Comparison of ENCODE assay signal across 21 cellular contexts in the genomic region with DNA sequence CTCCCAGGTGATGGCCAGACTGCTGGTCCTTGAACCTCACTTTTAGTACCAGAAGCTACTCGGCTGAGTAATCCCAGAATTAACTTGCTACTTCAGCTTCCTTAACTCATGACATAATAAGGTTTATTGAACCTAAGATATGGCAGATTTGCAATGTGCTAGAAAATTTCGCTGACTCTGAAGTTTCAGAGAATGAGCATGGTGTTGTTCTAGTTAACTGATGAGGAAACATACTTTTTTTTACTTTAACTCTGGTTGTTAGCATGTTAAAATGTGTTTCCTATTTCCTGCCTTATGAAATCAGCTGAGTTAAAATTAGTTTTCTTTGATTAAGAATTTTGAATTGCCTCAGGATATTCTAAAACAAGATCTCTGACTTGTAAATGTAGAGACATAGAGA. TPM values are rescaled to one million over a fixed set of nuclear protein-coding genes. Genes with fewer than 3 reads are reported as not detected.
DNase-seq lines count a peak whose midpoint lies in the region; ATAC-seq, FAIRE-seq and TF ChIP-seq lines count a peak whose summit lies in the region.
"Had no signal": no experiment of that assay in that cellular context is flagged by ENCODE, and none has a peak within 500 bp of the region (broad histone marks: within the 10 kb centered on the region; RNA-seq: fewer than 3 reads in every experiment).

No MANE protein-coding gene starts in this region.

- H3K79me1 ChIP-seq in IMR-90 (ENCODE audit: low read depth in 1 of 2, low read length in 2 of 2) (no peaks in the 10 kb centered on the region), H1 (ENCODE audit: low read depth, low read length) (no peaks in the 10 kb centered on the region), mesendoderm (ENCODE audit: low read length) (peaks cover 1% of the 10 kb centered on the region)

- no peak overlapping the region for H3K9ac ChIP-seq in IMR-90 (ENCODE audit: low read depth, low read length)
- H3K9ac ChIP-seq in H1 (replicated peaks in 1 of 4; ENCODE audit: extremely low read depth in 1 of 4, low read depth in 3 of 4, low read length in 3 of 4): no peak overlapping the region
- H3K9ac ChIP-seq in mesendoderm (ENCODE audit: low read length): no peak overlapping the region
- H3K9ac ChIP-seq: BLaER1 treated with 17β-estradiol and CSF1 and Interleukin-3, amounts not matched to agents 10 nM and 100 nM had no signal

- ATAC-seq in A549 (no peak), IMR-90 (ENCODE audit: low read depth) (no peak)
- ATAC-seq: GM23338 had no signal

- no peaks in the 10 kb centered on the region for H3K79me2 ChIP-seq in H1 (ENCODE audit: control insufficient read depth in 1 of 2, insufficient read depth in 2 of 2, low read length in 2 of 2)
- H3K79me2 ChIP-seq in mesendoderm (ENCODE audit: control insufficient read depth, insufficient read depth, low read length): no peaks in the 10 kb centered on the region

- H2AK5ac ChIP-seq in IMR-90 (ENCODE audit: low read depth, low read length) (no peak overlapping the region), H1 (ENCODE audit: low read depth, low read length) (no peak overlapping the region), mesendoderm (ENCODE audit: low read length) (no peak overlapping the region)

- FAIRE-seq in A549 (lab: Jason Lieb, UNC) (no peak), H1 (lab: Jason Lieb, UNC) (no peak)
- FAIRE-seq: D721Med, GM18507, H54 had no signal

- H3K9me3 ChIP-seq in A549 (no peaks in the 10 kb centered on the region), IMR-90 (ENCODE audit: control insufficient read depth, insufficient read depth, low read length) (no peaks in the 10 kb centered on the region), H1 (ENCODE audit: insufficient read depth in 2 of 2, low read depth in 1 of 2, low read length in 1 of 2) (no peaks in the 10 kb centered on the region), tibial nerve (no peaks in the 10 kb centered on the region)
- H3K9me3 ChIP-seq: BE2C; BLaER1 treated with 17β-estradiol and CSF1 and Interleukin-3, amounts not matched to agents 10 nM and 100 nM; HAP-1 had no signal

- no peak overlapping the region for H3K4ac ChIP-seq in IMR-90 (ENCODE audit: low read depth, low read length)
- no peak overlapping the region for H3K4ac ChIP-seq in H1 (replicated peaks; ENCODE audit: insufficient read length, low read depth, low read length)
- no peak overlapping the region for H3K4ac ChIP-seq in mesendoderm (ENCODE audit: low read depth, low read length)

- H2BK20ac ChIP-seq in IMR-90 (ENCODE audit: low read depth, low read length) (no peak overlapping the region), H1 (ENCODE audit: low read length) (no peak overlapping the region)

- no peak overlapping the region for H3K23ac ChIP-seq in IMR-90 (ENCODE audit: low read depth, low read length)
- H3K23ac ChIP-seq in H1 (ENCODE audit: insufficient read length): no peak overlapping the region
- no peak overlapping the region for H3K23ac ChIP-seq in mesendoderm (ENCODE audit: low read length)

- intact Hi-C loops in IMR-90 (cut with micrococcal nuclease): no loop called here

- in situ Hi-C loops in IMR-90 (cut with MboI; ENCODE audit: low sequenced_read_pairs): no loop called here
- in situ Hi-C loops in ACHN (cut with HindIII; ENCODE audit: low pct_ligation_motif_present, low pct_unique_long_range_greater_than_20kb, low sequenced_read_pairs): no loop called here

- CTCF ChIA-PET in A549 (lab: Yijun Ruan, JAX) (interaction anchor here (1.0 kb wide), 2 partner anchors 10 to 435 kb away, joined by 3 to 4 read pairs; no protein-coding TSS in a partner anchor), IMR-90 (lab: Yijun Ruan, JAX) (no interaction called here), H1 (lab: Charles Lee; ENCODE audit: partially characterized antibody) (no interaction called here)

- H3K4me1 ChIP-seq in A549 (no peaks in the 10 kb centered on the region), IMR-90 (ENCODE audit: control insufficient read depth, insufficient read depth, low read length) (no peaks in the 10 kb centered on the region), H1 (replicated peaks in 1 of 4; ENCODE audit: control insufficient read depth in 3 of 4, insufficient read depth in 4 of 4, low read length in 3 of 4) (no peaks in the 10 kb centered on the region), mesendoderm (ENCODE audit: control insufficient read depth, low read depth, low read length) (peaks cover 3% of the 10 kb centered on the region), tibial nerve (no peaks in the 10 kb centered on the region)
- H3K4me1 ChIP-seq: BE2C, HAP-1 had no signal

- H3K9me1 ChIP-seq in IMR-90 (ENCODE audit: insufficient read depth, low read length): no peaks in the 10 kb centered on the region

- H2BK120ac ChIP-seq in IMR-90 (ENCODE audit: low read depth, low read length) (no peak overlapping the region), H1 (replicated peaks; ENCODE audit: low read depth, low read length) (no peak overlapping the region), mesendoderm (ENCODE audit: low read depth, low read length) (no peak overlapping the region)

- H2AFZ ChIP-seq in IMR-90 (replicated peaks; ENCODE audit: low read length, poor library complexity) (no peak overlapping the region), H1 (ENCODE audit: low read length) (no peak overlapping the region)
- H2AFZ ChIP-seq: GM23338 had no signal

- POLR2A ChIA-PET in A549 (lab: Yijun Ruan, JAX) (no interaction called here), IMR-90 (lab: Charles Lee; ENCODE audit: unreplicated experiment) (no interaction called here), H1 (lab: Charles Lee; ENCODE audit: partially characterized antibody) (no interaction called here)

- H2BK5ac ChIP-seq in IMR-90 (ENCODE audit: low read depth, low read length, poor library complexity, severe bottlenecking): no peak overlapping the region
- H2BK5ac ChIP-seq in H1 (ENCODE audit: low read depth, low read length): no peak overlapping the region
- no peak overlapping the region for H2BK5ac ChIP-seq in mesendoderm (ENCODE audit: low read length)

- no TSS peak for BruUV-seq in IMR-90 (replicated peaks; lab: Mats Ljungman, UMichigan)

- TF ChIP-seq EP300 in A549 (IDR thresholded peaks at IDR 0.05) (no peak), H1 (IDR thresholded peaks at IDR 0.05; ENCODE audit: borderline replicate concordance in 1 of 2, low read depth in 2 of 2, low read length in 2 of 2) (no peak), tibial nerve (IDR thresholded peaks at IDR 0.05) (no peak)

- no peaks in the 10 kb centered on the region for H3K23me2 ChIP-seq in H1 (ENCODE audit: low read depth, low read length)

- 83% methylated on average over 2 of the region's 2 CpGs for WGBS in A549 (ENCODE audit: missing lambda C conversion rate)
- WGBS in IMR-90 (ENCODE audit: extremely low coverage in 2 of 2, insufficient read length in 1 of 2), 2 experiments: no CpG with 5 or more reads among the region's 2 CpGs
- 85% methylated on average over 2 of the region's 2 CpGs; no CpG with 5 or more reads in 1 of the 2 experiments for WGBS in H1 (ENCODE audit: extremely low coverage in 1 of 2, insufficient coverage in 1 of 2, insufficient read length in 1 of 2, insufficient replicate concordance in 2 of 2, low coverage in 1 of 2, low lambda C conversion rate in 2 of 2, missing lambda C conversion rate in 1 of 2), 2 experiments
- no CpG with 5 or more reads among the region's 2 CpGs for WGBS in mesendoderm (ENCODE audit: extremely low coverage, insufficient coverage, low lambda C conversion rate)
- WGBS in tibial nerve, 2 donors: 74 to 83% methylated on average over 2 of the region's 2 CpGs

- no peak overlapping the region for H3K4me3 ChIP-seq in A549
- no peak overlapping the region for H3K4me3 ChIP-seq in IMR-90 (ENCODE audit: insufficient read depth, low read depth, low read length)
- no peak overlapping the region for H3K4me3 ChIP-seq in H1 (ENCODE audit: extremely low read depth in 1 of 4, insufficient read depth in 2 of 4, low read depth in 3 of 4, low read length in 4 of 4)
- no peak overlapping the region for H3K4me3 ChIP-seq in mesendoderm (ENCODE audit: low read length)
- no peak overlapping the region for H3K4me3 ChIP-seq in tibial nerve
- H3K4me3 ChIP-seq: BLaER1 treated with 17β-estradiol and CSF1 and Interleukin-3, amounts not matched to agents 10 nM and 100 nM; GM23338; HAP-1 had no signal

- H3K36me3 ChIP-seq in IMR-90 (ENCODE audit: control insufficient read depth, insufficient read depth, low read length): no peaks in the 10 kb centered on the region; the same call in 1 of the 2 replicates
- no peaks in the 10 kb centered on the region; a peak in 3 of 8 replicates for H3K36me3 ChIP-seq in H1 (ENCODE audit: control insufficient read depth in 2 of 4, insufficient read depth in 4 of 4, low read length in 3 of 4)
- H3K36me3 ChIP-seq in mesendoderm (ENCODE audit: control insufficient read depth, insufficient read depth, low read length): no peaks in the 10 kb centered on the region
- H3K36me3 ChIP-seq in tibial nerve: peaks cover 0 to 56% (median 7%) of the 10 kb centered on the region in 3 donors
- H3K36me3 ChIP-seq: BE2C, HAP-1 had no signal

- H4K5ac ChIP-seq in IMR-90 (ENCODE audit: low read depth, low read length) (no peak overlapping the region), H1 (ENCODE audit: insufficient read length, low read depth, low read length) (no peak overlapping the region), mesendoderm (ENCODE audit: low read length) (no peak overlapping the region)

- H3K18ac ChIP-seq in IMR-90 (ENCODE audit: low read depth, low read length) (no peak overlapping the region), H1 (ENCODE audit: extremely low read depth, low read length) (no peak overlapping the region), mesendoderm (ENCODE audit: low read length) (peak overlapping the region; percentile 51)

- no peak for TF ChIP-seq CTCF in A549 (IDR thresholded peaks at IDR 0.05)
- no peak for TF ChIP-seq CTCF in IMR-90 (conservative IDR thresholded peaks at IDR 0.05; ENCODE audit: low read depth, low read length)
- no peak for TF ChIP-seq CTCF in H1 (IDR thresholded peaks at IDR 0.05; ENCODE audit: control extremely low read depth in 1 of 3, insufficient read depth in 1 of 3, low read depth in 1 of 3, low read length in 3 of 3)
- no peak for TF ChIP-seq CTCF in tibial nerve (IDR thresholded peaks at IDR 0.05)

- H3K27me3 ChIP-seq in IMR-90 (ENCODE audit: control insufficient read depth, insufficient read depth, low read length) (no peaks in the 10 kb centered on the region), H1 (replicated peaks in 1 of 4; ENCODE audit: control insufficient read depth in 3 of 4, extremely low read depth in 1 of 4, insufficient read depth in 3 of 4, low read length in 3 of 4) (peaks cover 0 to 1% (median 0%) of the 10 kb centered on the region in 4 experiments; a peak in 1 of 7 replicates), mesendoderm (ENCODE audit: insufficient read depth, low read length, poor library complexity) (no peaks in the 10 kb centered on the region), tibial nerve (no peaks in the 10 kb centered on the region)
- H3K27me3 ChIP-seq: BE2C; BLaER1 treated with 17β-estradiol and CSF1 and Interleukin-3, amounts not matched to agents 10 nM and 100 nM had no signal

- TF ChIP-seq POLR2A in A549 (IDR thresholded peaks at IDR 0.05; ENCODE audit: low read length) (no peak), IMR-90 (IDR thresholded peaks at IDR 0.05; ENCODE audit: low read depth, low read length) (no peak), H1 (IDR thresholded peaks at IDR 0.05; ENCODE audit: control extremely low read depth in 1 of 2, low read depth in 2 of 2, low read length in 2 of 2) (no peak), tibial nerve (IDR thresholded peaks at IDR 0.05) (no peak)

- H3K27ac ChIP-seq in A549 (no peak overlapping the region), IMR-90 (ENCODE audit: insufficient read depth, low read length) (no peak overlapping the region), H1 (ENCODE audit: low read depth, low read length) (no peak overlapping the region), mesendoderm (ENCODE audit: low read depth, low read length) (no peak overlapping the region), tibial nerve (no peak overlapping the region)

- no peak overlapping the region for H2AK9ac ChIP-seq in IMR-90 (replicated peaks; ENCODE audit: low read depth, low read length, poor library complexity)

- H3K4me2 ChIP-seq in A549: no peak overlapping the region
- no peak overlapping the region for H3K4me2 ChIP-seq in IMR-90 (ENCODE audit: low read depth, low read length)
- no peak overlapping the region for H3K4me2 ChIP-seq in H1 (ENCODE audit: insufficient read depth in 1 of 2, low read depth in 2 of 2, low read length in 2 of 2)
- H3K4me2 ChIP-seq in mesendoderm (ENCODE audit: low read length): no peak overlapping the region
- H3K4me2 ChIP-seq: GM23338 had no signal

- no peak overlapping the region for H4K8ac ChIP-seq in IMR-90 (ENCODE audit: low read depth in 2 of 2, low read length in 2 of 2)
- no peak overlapping the region for H4K8ac ChIP-seq in H1 (ENCODE audit: extremely low read depth, insufficient read depth, low read length)
- peak overlapping the region; percentile 56 for H4K8ac ChIP-seq in mesendoderm (ENCODE audit: low read depth, low read length)

- H3K14ac ChIP-seq in IMR-90 (replicated peaks; ENCODE audit: low read depth, low read length) (no peak overlapping the region), H1 (ENCODE audit: insufficient read length) (no peak overlapping the region)

- TF ChIP-seq RAD21 in A549 (conservative IDR thresholded peaks at IDR 0.05 in 1 of 2, IDR thresholded peaks at IDR 0.05 in 1 of 2) (no peak), IMR-90 (IDR thresholded peaks at IDR 0.05; ENCODE audit: low read length) (no peak), H1 (IDR thresholded peaks at IDR 0.05 in 1 of 2, conservative IDR thresholded peaks at IDR 0.05 in 1 of 2; ENCODE audit: low read depth in 2 of 2, low read length in 2 of 2) (no peak)

- H4K20me1 ChIP-seq in IMR-90 (ENCODE audit: insufficient read depth, low read length) (no peaks in the 10 kb centered on the region), H1 (replicated peaks in 1 of 2; ENCODE audit: control insufficient read depth in 1 of 2, insufficient read depth in 2 of 2, low read length in 2 of 2) (no peaks in the 10 kb centered on the region)
- H4K20me1 ChIP-seq: BLaER1 treated with 17β-estradiol and CSF1 and Interleukin-3, amounts not matched to agents 10 nM and 100 nM had no signal

- no peak overlapping the region for H4K91ac ChIP-seq in IMR-90 (ENCODE audit: insufficient read depth, low read depth, low read length)
- H4K91ac ChIP-seq in H1 (replicated peaks; ENCODE audit: insufficient read length, low read length): no peak overlapping the region

- dilution Hi-C loops in IMR-90 (cut with HindIII; ENCODE audit: low sequenced_read_pairs, unreplicated experiment): no loop called here

- no peak overlapping the region for H2BK15ac ChIP-seq in IMR-90 (ENCODE audit: low read depth, low read length)
- H2BK15ac ChIP-seq in H1 (ENCODE audit: low read length): no peak overlapping the region
- H2BK15ac ChIP-seq in mesendoderm (replicated peaks; ENCODE audit: low read depth): no peak overlapping the region

- DNase-seq in A549 (ENCODE audit: low read depth in 1 of 2, low spot score in 1 of 2) (no peak), IMR-90 (no peak), H1 (ENCODE audit: low read depth in 1 of 2, low spot score in 2 of 2) (no peak), mesendoderm (no peak), tibial nerve (ENCODE audit: low spot score in 2 of 2) (no peak), NCI-H1092 (lab: John Stamatoyannopoulos, UW) (no peak), ACHN (no peak)
- DNase-seq: AML-193; BE2C; CD4-positive, alpha-beta T cell; CD8-positive, alpha-beta memory T cell; DMS 273 treated with DMSO at 0.1 percent for 48 hours; DMS79 treated with DMSO at 0.1 percent for 48 hours; GF-D8; HFFc6 had no signal

- no peak overlapping the region for H2BK12ac ChIP-seq in H1 (ENCODE audit: low read depth, low read length)

- no peak overlapping the region for H3K56ac ChIP-seq in IMR-90 (ENCODE audit: extremely low read depth, insufficient read depth, low read length)
- H3K56ac ChIP-seq in H1 (replicated peaks; ENCODE audit: insufficient read length, low read depth, low read length): no peak overlapping the region
- no peak overlapping the region for H3K56ac ChIP-seq in mesendoderm (ENCODE audit: low read length)

RNA-seq across cellular contexts. Expression of a gene that starts 23.1 kb away (rescaled TPM):
- polyA plus RNA-seq in A549 (2011; rRNA removed) (41.8 and 59.1 TPM in 2 replicates), A549 (2017; fragmentation: RNase III; extraction: RNeasy Plus Mini Kit Qiagen cat#74134 plus additional on column Dnase treatment) (70.7 to 75.4 TPM (median 71.6 TPM) in 3 replicates), IMR-90 (2012; rRNA removed) (22.2 and 24.4 TPM in 2 replicates), H1 (2011; rRNA removed) (14.0 and 21.0 TPM in 2 replicates)
- 19.6 and 22.7 TPM in 2 replicates for polyA plus RNA-seq in A549 (2012; cell fraction: cytosol; rRNA removed)
- polyA plus RNA-seq in A549 (2012; cell fraction: nucleus; rRNA removed): 3.7 and 8.9 TPM in 2 replicates
- 8.9 and 9.6 TPM in 2 replicates for polyA minus RNA-seq in A549 (2011; rRNA and poly(A)+ RNA removed)
- total RNA-seq in IMR-90 (2012; rRNA removed) (23.1 and 49.2 TPM in 2 replicates), tibial nerve (10 to 100 TPM; 20.0 to 42.9 (median 26.5) TPM)
- polyA plus RNA-seq in IMR-90 (2012; cell fraction: cytosol; rRNA removed): 3.3 and 9.9 TPM in 2 replicates
- 0.58 and 4.6 TPM in 2 replicates for polyA plus RNA-seq in IMR-90 (2012; cell fraction: nucleus; rRNA removed; ENCODE audit: low replicate concordance)
- total RNA-seq in H1 (2021; fragmentation: NEBNext Ultra II Directional; extraction: Animal tissue kit (Norgen Biotek cat#: 25700)): 65.8 and 73.0 TPM in 2 replicates
- 28.3 TPM for polyA plus RNA-seq in H1 (2011; cell fraction: cytosol; rRNA removed)
- polyA plus RNA-seq in H1 (2011; cell fraction: nucleus; rRNA removed): 4.7 TPM
- polyA plus RNA-seq in H1 (2012, experiment 1 of 2): 28.6 to 54.2 TPM (median 32.1 TPM) in 4 replicates
- 46.0 TPM for polyA plus RNA-seq in H1 (2012, experiment 2 of 2)
- 118 TPM for polyA plus RNA-seq in H1 (2013, experiment 1 of 2)
- polyA plus RNA-seq in H1 (2013, experiment 2 of 2): 142 TPM
- 5.9 and 6.1 TPM in 2 replicates for polyA minus RNA-seq in H1 (2011; rRNA and poly(A)+ RNA removed)
- polyA minus RNA-seq in H1 (2011; cell fraction: cytosol; rRNA and poly(A)+ RNA removed): 6.5 TPM
- polyA minus RNA-seq in H1 (2011; cell fraction: nucleus; rRNA and poly(A)+ RNA removed): 11.9 TPM
- polyA plus RNA-seq in mesendoderm (2013, experiment 1 of 2): 120 TPM
- polyA plus RNA-seq in mesendoderm (2013, experiment 2 of 2): 117 TPM

RNA-seq across cellular contexts. Expression of a gene that starts 34.3 kb away (rescaled TPM):
- polyA plus RNA-seq in A549 (2011; rRNA removed) (30.0 and 31.9 TPM in 2 replicates), A549 (2017; fragmentation: RNase III; extraction: RNeasy Plus Mini Kit Qiagen cat#74134 plus additional on column Dnase treatment) (13.0 to 14.8 TPM (median 14.0 TPM) in 3 replicates), IMR-90 (2012; rRNA removed) (8.3 and 10.0 TPM in 2 replicates), H1 (2011; rRNA removed) (5.8 and 9.6 TPM in 2 replicates)
- polyA plus RNA-seq in A549 (2012; cell fraction: cytosol; rRNA removed): 6.5 and 8.0 TPM in 2 replicates
- polyA plus RNA-seq in A549 (2012; cell fraction: nucleus; rRNA removed): 2.5 and 3.3 TPM in 2 replicates
- 9.6 and 12.5 TPM in 2 replicates for polyA minus RNA-seq in A549 (2011; rRNA and poly(A)+ RNA removed)
- total RNA-seq in IMR-90 (2012; rRNA removed) (24.7 and 25.5 TPM in 2 replicates), tibial nerve (10 to 100 TPM; 17.4 to 28.8 (median 25.3) TPM)
- polyA plus RNA-seq in IMR-90 (2012; cell fraction: cytosol; rRNA removed): 2.8 and 5.7 TPM in 2 replicates
- polyA plus RNA-seq in IMR-90 (2012; cell fraction: nucleus; rRNA removed; ENCODE audit: low replicate concordance): 1.2 and 7.2 TPM in 2 replicates
- total RNA-seq in H1 (2021; fragmentation: NEBNext Ultra II Directional; extraction: Animal tissue kit (Norgen Biotek cat#: 25700)): 29.7 and 30.6 TPM in 2 replicates
- 12.2 TPM for polyA plus RNA-seq in H1 (2011; cell fraction: cytosol; rRNA removed)
- polyA plus RNA-seq in H1 (2011; cell fraction: nucleus; rRNA removed): 13.6 TPM
- polyA plus RNA-seq in H1 (2012, experiment 1 of 2): 11.6 to 22.8 TPM (median 15.3 TPM) in 4 replicates
- 5.7 TPM for polyA plus RNA-seq in H1 (2012, experiment 2 of 2)
- polyA plus RNA-seq in H1 (2013, experiment 1 of 2): 24.7 TPM
- polyA plus RNA-seq in H1 (2013, experiment 2 of 2): 23.0 TPM
- 14.4 and 25.8 TPM in 2 replicates for polyA minus RNA-seq in H1 (2011; rRNA and poly(A)+ RNA removed)
- polyA minus RNA-seq in H1 (2011; cell fraction: cytosol; rRNA and poly(A)+ RNA removed): 6.5 TPM
- polyA minus RNA-seq in H1 (2011; cell fraction: nucleus; rRNA and poly(A)+ RNA removed): 31.6 TPM
- 19.8 TPM for polyA plus RNA-seq in mesendoderm (2013, experiment 1 of 2)
- 19.6 TPM for polyA plus RNA-seq in mesendoderm (2013, experiment 2 of 2)
